In genomic region chr3:40972350-40972749, GRCh38 we compare ENCODE assay signal across 8 cellular contexts.
DNase-seq lines count a peak whose midpoint lies in the region; ATAC-seq, FAIRE-seq and TF ChIP-seq lines count a peak whose summit lies in the region.
"Had no signal": no experiment of that assay in that cellular context is flagged by ENCODE, and none has a peak within 500 bp of the region (broad histone marks: within the 10 kb centered on the region; RNA-seq: fewer than 3 reads in every experiment).

No MANE protein-coding gene starts in this region.

- TF ChIP-seq CTCF in PC-9 (conservative IDR thresholded peaks at IDR 0.05) (no peak), spleen (IDR thresholded peaks at IDR 0.05 in 8 of 11, conservative IDR thresholded peaks at IDR 0.05 in 3 of 11) (no peak)

- intact Hi-C loops in PC-9 (cut with micrococcal nuclease; ENCODE audit: unreplicated experiment): no loop called here
- intact Hi-C loops in spleen (cut with DNase I; ENCODE audit: low total_unique reads): no loop called here

- 79 to 89% (median 83%) methylated on average over 4 of the region's 4 CpGs for WGBS in spleen, 5 donors

- H2AFZ ChIP-seq in PC-9: peak overlapping the region; percentile 72

- H3K9me3 ChIP-seq in PC-9 (ENCODE audit: insufficient read depth, low read depth) (no peaks in the 10 kb centered on the region), spleen (no peaks in the 10 kb centered on the region)

- no peaks in the 10 kb centered on the region for H3K79me2 ChIP-seq in PC-9 (ENCODE audit: low read depth)

- H3K4me1 ChIP-seq in PC-9 (replicated peaks; ENCODE audit: insufficient read depth): peaks cover 32% of the 10 kb centered on the region
- peaks cover 16 to 54% (median 26%) of the 10 kb centered on the region in 6 donors for H3K4me1 ChIP-seq in spleen

- H3F3A ChIP-seq in PC-9 (ENCODE audit: insufficient read depth, low read depth): peaks cover 25% of the 10 kb centered on the region; the same call in 1 of the 2 replicates

- BruUV-seq in PC-9 (replicated peaks; lab: Mats Ljungman, UMichigan): TSS peak; percentile 26

- no peaks in the 10 kb centered on the region for H3K9me2 ChIP-seq in PC-9 (ENCODE audit: insufficient read depth)

- peak; percentile 50 for FAIRE-seq in GM12892 (lab: Jason Lieb, UNC)

- H3K27me3 ChIP-seq in PC-9 (ENCODE audit: insufficient read depth, low read depth): no peaks in the 10 kb centered on the region
- no peaks in the 10 kb centered on the region for H3K27me3 ChIP-seq in spleen (replicated peaks in 1 of 7)

- DNase-seq in GM12892 (ENCODE audit: insufficient read length): no peak
- DNase-seq in PC-9: no peak
- DNase-seq in epithelial cell of prostate (ENCODE audit: low read depth, low spot score): no peak
- no peak for DNase-seq in spleen
- DNase-seq in NCI-H1417 (lab: John Stamatoyannopoulos, UW): no peak
- DNase-seq in NCI-H1417 treated with DMSO at 0.1 percent for 48 hours (lab: John Stamatoyannopoulos, UW): no peak
- DNase-seq: SHP77 treated with DMSO at 0.1 percent for 48 hours had no signal

- H3K36me3 ChIP-seq in PC-9 (ENCODE audit: low read depth) (no peaks in the 10 kb centered on the region), spleen (no peaks in the 10 kb centered on the region)

- CTCF ChIA-PET in PC-9 (lab: Charles Lee): interaction anchor here (0.7 kb wide), 1 partner anchor 77 kb away, joined by 3 read pairs; no protein-coding TSS in a partner anchor

- H3K4me3 ChIP-seq in PC-9: no peak overlapping the region; the same call in 1 of the 2 replicates
- no peak overlapping the region for H3K4me3 ChIP-seq in spleen

- no peak for ATAC-seq in GM18861 (IDR thresholded peaks at IDR 0.05; ENCODE audit: unreplicated experiment)

- peak overlapping the region; percentile 92 for H3K27ac ChIP-seq in PC-9
- peak overlapping the region; percentile 49 for H3K27ac ChIP-seq in epithelial cell of prostate
- peak overlapping the region in 6 of 8 donors; percentile 46 to 80 (median 76) for H3K27ac ChIP-seq in spleen

- POLR2A ChIA-PET in PC-9 (lab: Charles Lee; ENCODE audit: unreplicated experiment): no interaction called here

- no peaks in the 10 kb centered on the region for H4K20me1 ChIP-seq in PC-9 (ENCODE audit: insufficient read depth)

- TF ChIP-seq POLR2A in GM12892 (IDR thresholded peaks at IDR 0.05; ENCODE audit: low read depth, low read length) (no peak), spleen (IDR thresholded peaks at IDR 0.05) (no peak)

- peak overlapping the region; percentile 75 for H3K4me2 ChIP-seq in PC-9
